Comparison of ENCODE assay signal across 11 cellular contexts in genomic region chr17:46157443-46158107, GRCh38. TPM values are rescaled to one million over a fixed set of nuclear protein-coding genes. Genes with fewer than 3 reads are reported as not detected.
DNase-seq lines count a peak whose midpoint lies in the region; ATAC-seq and TF ChIP-seq lines count a peak whose summit lies in the region.
"Had no signal": no experiment of that assay in that cellular context is flagged by ENCODE, and none has a peak within 500 bp of the region (broad histone marks: within the 10 kb centered on the region; RNA-seq: fewer than 3 reads in every experiment).

No MANE protein-coding gene starts in this region.

- H3K4me2 ChIP-seq in DOHH2 (ENCODE audit: low read length) (peak overlapping the region; percentile 4; the same call in 1 of the 2 replicates), parathyroid adenoma (ENCODE audit: low read length) (peak overlapping the region; percentile 19)

- H3K36me3 ChIP-seq in DOHH2 (ENCODE audit: control insufficient read depth, low read length) (peaks cover 35% of the 10 kb centered on the region), parathyroid adenoma (ENCODE audit: control insufficient read depth, insufficient read depth, low read length) (no peaks in the 10 kb centered on the region)

- H4K20me1 ChIP-seq in DOHH2 (ENCODE audit: control insufficient read depth, insufficient read depth, low read depth, low read length) = peaks cover 63% of the 10 kb centered on the region

- H3K27me3 ChIP-seq in DOHH2 (ENCODE audit: control insufficient read depth, low read length) (no peaks in the 10 kb centered on the region), parathyroid adenoma (ENCODE audit: control insufficient read depth, insufficient read depth, low read length) (no peaks in the 10 kb centered on the region)

- H3K9me2 ChIP-seq in DOHH2 (replicated peaks; ENCODE audit: control insufficient read depth, low read length) = no peaks in the 10 kb centered on the region

- H3K4me1 ChIP-seq in DOHH2 (ENCODE audit: control insufficient read depth, low read length) = peaks cover 96% of the 10 kb centered on the region
- H3K4me1 ChIP-seq in parathyroid adenoma = peaks cover 16% of the 10 kb centered on the region

- H3K27ac ChIP-seq in DOHH2 (ENCODE audit: low read depth, low read length) = no peak overlapping the region
- peak overlapping the region; percentile 2 for H3K27ac ChIP-seq in epithelial cell of prostate
- H3K27ac ChIP-seq in parathyroid adenoma = no peak overlapping the region

- ATAC-seq in GM21423 (IDR thresholded peaks at IDR 0.05; ENCODE audit: unreplicated experiment) (no peak), GM21381 (IDR thresholded peaks at IDR 0.05; ENCODE audit: unreplicated experiment) (no peak)

- H2AFZ ChIP-seq in parathyroid adenoma = no peak overlapping the region

- peaks cover 99% of the 10 kb centered on the region for H3K79me2 ChIP-seq in DOHH2 (ENCODE audit: control insufficient read depth, low read length)
- H3K79me2 ChIP-seq in parathyroid adenoma = peaks cover 78% of the 10 kb centered on the region

- DNase-seq in NCI-H69 (lab: John Stamatoyannopoulos, UW) (peak; percentile 37), epithelial cell of prostate (ENCODE audit: low read depth, low spot score) (no peak), HuH-7 (ENCODE audit: low spot score) (no peak), H4 (ENCODE audit: low spot score) (no peak)
- DNase-seq: activated CD8-positive, alpha-beta memory T cell treated with anti-CD3 and anti-CD28 coated beads, Interleukin-2, amount 50 U/mL, for 4 hours; RPMI8226; stimulated activated CD8-positive, alpha-beta memory T cell treated with anti-CD3 and anti-CD28 coated beads, Interleukin-4, amount 100 ng/mL, for 48 hours had no signal

- H3K9me3 ChIP-seq in DOHH2 (ENCODE audit: control insufficient read depth, insufficient read depth, low read length) (no peaks in the 10 kb centered on the region), parathyroid adenoma (ENCODE audit: control insufficient read depth, low read length) (no peaks in the 10 kb centered on the region)

- no peak for TF ChIP-seq CTCF in DOHH2 (IDR thresholded peaks at IDR 0.05; ENCODE audit: low read depth, low read length, poor library complexity, severe bottlenecking)
- TF ChIP-seq CTCF in parathyroid adenoma (IDR thresholded peaks at IDR 0.05) = no peak

- H3K4me3 ChIP-seq in DOHH2 (ENCODE audit: low read length) (no peak overlapping the region), parathyroid adenoma (ENCODE audit: low read depth, low read length) (no peak overlapping the region)

- no peak overlapping the region for H3K9ac ChIP-seq in parathyroid adenoma

- peaks cover 44% of the 10 kb centered on the region for H3F3A ChIP-seq in DOHH2 (ENCODE audit: control insufficient read depth, insufficient read depth)

RNA-seq across cellular contexts. Expression of gene KANSL1, which starts 35.7 kb away (rescaled TPM):
- total RNA-seq in H4 (2014; rRNA removed; shearing (Covaris generic)) = 13.9 and 22.6 TPM in 2 replicates
